Comparison of ENCODE assay signal across 9 cellular contexts in genomic region chrX:108736509-108737479, GRCh38. TPM values are rescaled to one million over a fixed set of nuclear protein-coding genes. Genes with fewer than 3 reads are reported as not detected.
DNase-seq lines count a peak whose midpoint lies in the region; ATAC-seq and TF ChIP-seq lines count a peak whose summit lies in the region.
"Had no signal": no experiment of that assay in that cellular context is flagged by ENCODE, and none has a peak within 500 bp of the region (broad histone marks: within the 10 kb centered on the region; RNA-seq: fewer than 3 reads in every experiment).

Gene IRS4, minus strand, starts transcription at chrX:108736563.

- H3K27ac ChIP-seq in iPS DF 6.9 (ENCODE audit: low read length) (no peak within 1 kb of the TSS), spleen (no peak within 1 kb of the TSS)

- no peak for TF ChIP-seq CTCF in spleen (IDR thresholded peaks at IDR 0.05 in 8 of 11, conservative IDR thresholded peaks at IDR 0.05 in 3 of 11)

- no peaks in the 10 kb centered on the region for H3K9me3 ChIP-seq in iPS DF 6.9 (ENCODE audit: control insufficient read depth, insufficient read depth, low read length)
- H3K9me3 ChIP-seq in spleen = peaks cover 0 to 5% (median 0%) of the 10 kb centered on the region in 8 donors

- H3K4me3 ChIP-seq in iPS DF 6.9 (ENCODE audit: low read length) (peak within 1 kb of the TSS; percentile 64), spleen (peak within 1 kb of the TSS in 6 of 8 donors; percentile 2 to 58 (median 18))

- DNase-seq in NCI-H82 (lab: John Stamatoyannopoulos, UW) = peak; percentile 72
- DNase-seq in NCI-H82 treated with DMSO at 0.1 percent for 48 hours (lab: John Stamatoyannopoulos, UW; ENCODE audit: unreplicated experiment) = no peak
- peak; percentile 60 for DNase-seq in iPS DF 6.9 (ENCODE audit: low read depth, low spot score)
- no peak for DNase-seq in spleen
- DNase-seq in T-helper 1 cell = no peak
- DNase-seq in NOMO-1 treated with DMSO at 0.1 percent for 48 hours (lab: John Stamatoyannopoulos, UW; ENCODE audit: unreplicated experiment) = no peak
- DNase-seq: DND-41 had no signal

- intact Hi-C loops in spleen (cut with DNase I; ENCODE audit: low total_unique reads) = no loop called here

- TF ChIP-seq POLR2A in spleen (IDR thresholded peaks at IDR 0.05) = no peak

- no CpG with 5 or more reads among the region's 62 CpGs for WGBS in iPS DF 6.9 (ENCODE audit: insufficient coverage, insufficient read length)
- WGBS in spleen, 5 donors = 3 to 40% (median 5%) methylated on average over 42 to 62 of the region's 62 CpGs

- H3K4me1 ChIP-seq in iPS DF 6.9 (ENCODE audit: control insufficient read depth, insufficient read depth, low read length) (peaks cover 2% of the 10 kb centered on the region; the same call in 1 of the 2 replicates), spleen (peaks cover 0 to 9% (median 0%) of the 10 kb centered on the region in 6 donors)

- peaks cover 4% of the 10 kb centered on the region; the same call in 1 of the 2 replicates for H3K27me3 ChIP-seq in iPS DF 6.9 (ENCODE audit: control insufficient read depth, insufficient read depth, low read length)
- peaks cover 2 to 86% (median 52%) of the 10 kb centered on the region in 7 donors for H3K27me3 ChIP-seq in spleen (replicated peaks in 1 of 7)

- no peaks in the 10 kb centered on the region for H3K36me3 ChIP-seq in iPS DF 6.9 (ENCODE audit: control insufficient read depth, insufficient read depth, low read length)
- no peaks in the 10 kb centered on the region for H3K36me3 ChIP-seq in spleen

- ATAC-seq in SK-N-SH treated with all-trans-retinoic acid at 6 μM for 48 hours (peak; percentile 31; the same call in 2 of the 3 replicates), GM21528 (IDR thresholded peaks at IDR 0.05; ENCODE audit: low FRiP score, unreplicated experiment) (no peak)

TF ChIP-seq in SK-N-SH treated with all-trans-retinoic acid at 6 μM for 48 hours, 23 proteins besides CTCF, POLR2A, EP300 and RAD21:
- TF ChIP-seq PPARA (CRISPR knock-in tag; IDR thresholded peaks at IDR 0.05; ENCODE audit: borderline replicate concordance) (no peak), SNAI2 (CRISPR knock-in tag; IDR thresholded peaks at IDR 0.05) (no peak), ZFP30 (CRISPR knock-in tag; IDR thresholded peaks at IDR 0.05) (no peak), OSR1 (CRISPR knock-in tag; IDR thresholded peaks at IDR 0.05) (no peak), ISL1 (CRISPR knock-in tag; IDR thresholded peaks at IDR 0.05) (no peak), TSHZ2 (CRISPR knock-in tag; IDR thresholded peaks at IDR 0.05) (no peak), ZNF70 (CRISPR knock-in tag; IDR thresholded peaks at IDR 0.05) (no peak), GLIS3 (CRISPR knock-in tag; IDR thresholded peaks at IDR 0.05) (no peak), POU6F1 (CRISPR knock-in tag; IDR thresholded peaks at IDR 0.05; ENCODE audit: borderline replicate concordance, low read depth) (no peak), ESRRG (CRISPR knock-in tag; IDR thresholded peaks at IDR 0.05) (no peak), ZFP3 (CRISPR knock-in tag; IDR thresholded peaks at IDR 0.05) (no peak), RARB (CRISPR knock-in tag; IDR thresholded peaks at IDR 0.05) (no peak), TCF4 (CRISPR knock-in tag; IDR thresholded peaks at IDR 0.05; ENCODE audit: borderline replicate concordance) (no peak), ARNTL (CRISPR knock-in tag; IDR thresholded peaks at IDR 0.05; ENCODE audit: borderline replicate concordance, low read depth) (no peak), ZC3H10 (CRISPR knock-in tag; IDR thresholded peaks at IDR 0.05) (no peak), CSRNP3 (CRISPR knock-in tag; IDR thresholded peaks at IDR 0.05) (no peak), PATZ1 (CRISPR knock-in tag; IDR thresholded peaks at IDR 0.05; ENCODE audit: borderline replicate concordance) (no peak)

RNA-seq across cellular contexts. Expression of gene IRS4, which starts in this region (rescaled TPM):
- total RNA-seq in spleen = under 1 TPM in 1 of 7 donors, not detected in 6; 0.33 TPM
- not detected for polyA plus RNA-seq in spleen

Comparison
In these comparisons a context has a peak if more than half of its experiments do, and no peak if none do; other contexts are left out.
1. DNase-seq: peak in NCI-H82 (single experiment) and iPS DF 6.9 (single experiment); none in NCI-H82 treated with DMSO at 0.1 percent for 48 hours (single experiment), spleen (single experiment), T-helper 1 cell (0 of 5) and NOMO-1 treated with DMSO at 0.1 percent for 48 hours (single experiment).